In the genomic region with DNA sequence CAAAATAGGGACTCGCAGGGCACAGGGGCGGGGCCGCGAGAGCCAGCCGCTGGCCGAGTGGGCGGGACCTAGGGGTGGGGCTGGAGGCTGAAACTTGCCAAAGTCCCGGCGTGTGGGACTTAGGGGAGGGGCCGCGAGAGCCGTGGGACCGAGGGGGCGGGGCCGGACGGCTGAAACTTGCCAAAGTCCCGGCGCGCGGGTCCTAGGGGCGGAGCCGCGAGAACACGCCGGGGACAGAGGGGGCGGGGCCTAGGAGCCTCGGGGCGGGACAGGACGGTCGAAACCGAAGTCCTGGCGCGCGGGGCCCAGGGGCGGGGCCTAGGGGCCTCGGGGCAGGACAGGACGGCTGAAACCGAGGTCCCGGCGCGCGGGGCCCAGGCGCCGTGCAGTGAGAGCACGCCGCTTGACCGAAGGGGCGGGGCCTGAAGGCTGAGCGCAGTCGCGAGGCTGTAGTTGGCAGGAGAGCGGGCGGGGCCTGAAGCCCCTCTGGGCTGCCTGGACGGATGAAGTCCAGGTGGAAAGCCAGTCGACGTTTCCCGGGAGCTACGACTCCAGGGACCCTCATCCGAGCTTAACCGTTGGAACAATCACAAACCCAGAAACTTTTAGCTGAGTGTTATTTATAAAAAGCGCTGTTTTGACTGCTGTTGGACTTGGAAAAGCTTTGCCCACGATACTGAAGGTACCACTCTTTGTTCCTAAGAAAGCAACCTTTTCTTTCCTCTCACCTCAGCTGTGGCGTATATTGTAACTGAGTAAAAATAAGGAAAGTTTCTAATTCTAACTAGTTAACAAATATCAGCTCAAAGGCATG, we compare ENCODE assay signal across 8 cellular contexts. TPM values are rescaled to one million over a fixed set of nuclear protein-coding genes. Genes with fewer than 3 reads are reported as not detected.
A peak's percentile ranks its signal among the peaks of the same experiment; 100 is the strongest.
DNase-seq lines count a peak whose midpoint lies in the region; ATAC-seq and TF ChIP-seq lines count a peak whose summit lies in the region.

No MANE protein-coding gene starts in this region.

- H3K36me3 ChIP-seq in BE2C, result no peaks in the 10 kb centered on the region; the same call in 1 of the 2 replicates

- peak overlapping the region; percentile 92 for H3K4me3 ChIP-seq in BE2C (ENCODE audit: low read depth, low read length)
- peak overlapping the region; percentile 93 for H3K4me3 ChIP-seq in coronary artery

- no peak for TF ChIP-seq CTCF in BE2C (IDR thresholded peaks at IDR 0.05; ENCODE audit: low read depth, low read length)
- TF ChIP-seq CTCF in coronary artery (IDR thresholded peaks at IDR 0.05), result no peak

- no peaks in the 10 kb centered on the region; the same call in 1 of the 2 replicates for H3K4me1 ChIP-seq in BE2C

- no peaks in the 10 kb centered on the region for H3K9me3 ChIP-seq in BE2C

- peak overlapping the region; percentile 95 for H3K27ac ChIP-seq in coronary artery

- DNase-seq in BE2C (peak; percentile 100), GM19238 (ENCODE audit: insufficient read length, low spot score) (peak; percentile 86), NCI-H524 (lab: John Stamatoyannopoulos, UW) (peak; percentile 93 to 97), coronary artery (ENCODE audit: low spot score) (peak; percentile 99), left kidney (ENCODE audit: low read depth, low spot score) (peak; percentile 99)
- peak; percentile 98 to 99 for DNase-seq in activated CD4-positive, alpha-beta T cell treated with anti-CD3 and anti-CD28 coated beads for 4 hours
- peak; percentile 99 for DNase-seq in stimulated activated CD4-positive, alpha-beta T cell treated with anti-CD3 and anti-CD28 coated beads, Interleukin-1b, Interleukin-23, amount 100 ng/mL, for 48 hours

- H3K27me3 ChIP-seq in BE2C, result no peaks in the 10 kb centered on the region

- ATAC-seq in HG03439 (IDR thresholded peaks at IDR 0.05; ENCODE audit: unreplicated experiment), result peak; percentile 86

RNA-seq across cellular contexts. Expression of a gene that starts 0.5 kb away (rescaled TPM):
- polyA plus RNA-seq in BE2C (2012; ENCODE audit: insufficient read depth, insufficient read length, low read depth), result 4.4 TPM

Comparison
In these comparisons a context has a peak if more than half of its experiments do, and no peak if none do; other contexts are left out.
1. Peak in every context shown above with its lines: DNase-seq, ATAC-seq, H3K4me3 ChIP-seq and H3K27ac ChIP-seq.